ENCODE assay signal across 2 cellular contexts in the genomic region with DNA sequence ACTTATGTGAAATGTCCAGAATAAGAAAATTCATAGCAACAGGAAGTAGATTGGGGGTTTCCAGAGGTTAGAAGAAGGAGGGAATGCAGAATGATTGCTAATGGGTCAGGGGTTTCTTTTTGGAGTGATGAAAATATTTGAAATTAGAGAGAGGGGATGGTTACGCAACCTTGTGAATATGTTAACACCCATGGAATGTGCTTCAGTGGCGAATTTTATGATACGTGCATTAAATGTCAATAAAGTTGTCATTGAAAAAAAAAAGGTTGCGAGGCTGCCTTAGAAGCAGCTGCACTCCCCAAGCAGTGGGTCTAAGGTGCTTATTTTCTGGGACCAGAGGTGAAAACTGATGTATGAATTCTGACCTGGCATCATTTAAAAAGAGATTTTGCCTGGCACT.
TF ChIP-seq lines count a peak whose summit lies in the region.

No MANE protein-coding gene starts in this region.

TF ChIP-seq in HEK293T, 16 proteins besides CTCF, POLR2A, EP300 and RAD21 (continued from another document):
- no peak for TF ChIP-seq L3MBTL2 (conservative IDR thresholded peaks at IDR 0.05)
- no peak for TF ChIP-seq BHLHE40 (IDR thresholded peaks at IDR 0.05; ENCODE audit: borderline replicate concordance)

TF ChIP-seq in H1, 55 proteins besides CTCF, POLR2A, EP300 and RAD21 (continued from another document):
- TF ChIP-seq KDM1A (IDR thresholded peaks at IDR 0.05; ENCODE audit: borderline replicate concordance, low read length) (no peak), ATF3 (IDR thresholded peaks at IDR 0.05; ENCODE audit: insufficient read depth, low read depth, low read length) (no peak), RNF2 (IDR thresholded peaks at IDR 0.05; ENCODE audit: borderline replicate concordance, low read depth, low read length, missing control alignments, poor library complexity, severe bottlenecking) (no peak), CEBPB (IDR thresholded peaks at IDR 0.05; ENCODE audit: low read depth, low read length) (peak; percentile 59; the same call in 1 of the 2 replicates)
